Comparison of ENCODE assay signal across 25 cellular contexts in the genomic region with DNA sequence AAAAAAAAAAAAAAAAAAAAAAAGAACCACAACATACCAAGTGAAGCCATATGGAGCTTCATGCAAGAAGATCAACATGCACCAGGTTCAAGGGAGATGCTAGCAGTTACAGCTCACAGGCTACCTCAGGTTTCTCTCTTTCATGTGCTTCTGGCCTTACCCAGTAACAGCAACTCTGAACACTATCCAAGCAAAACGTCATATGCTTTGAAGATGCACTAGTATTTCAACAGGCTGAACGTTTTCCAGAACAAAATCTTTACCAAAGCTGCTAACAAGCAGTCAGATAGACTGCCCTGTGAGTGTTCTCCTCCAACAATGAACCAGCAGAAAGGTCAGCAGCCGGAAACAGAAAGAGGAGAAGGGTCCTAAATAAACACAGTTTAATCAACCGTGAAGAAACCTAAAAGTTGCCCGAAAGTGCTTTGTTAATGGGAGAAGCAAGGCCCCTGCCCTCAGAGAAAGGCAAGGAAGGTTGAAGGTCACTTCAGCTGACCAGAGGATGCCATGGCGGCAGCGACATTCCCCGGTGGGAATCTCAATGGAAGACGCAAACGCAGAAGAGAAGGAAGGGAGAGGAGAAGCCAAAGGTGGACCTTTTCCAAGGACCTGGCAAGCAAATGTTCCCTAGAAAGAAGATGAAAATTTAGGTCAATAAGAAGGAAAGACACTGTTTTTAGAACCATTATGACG.
DNase-seq lines count a peak whose midpoint lies in the region; ATAC-seq, FAIRE-seq and TF ChIP-seq lines count a peak whose summit lies in the region.
"Had no signal": no experiment of that assay in that cellular context is flagged by ENCODE, and none has a peak within 500 bp of the region (broad histone marks: within the 10 kb centered on the region; RNA-seq: fewer than 3 reads in every experiment).

No MANE protein-coding gene starts in this region.

- H3K27me3 ChIP-seq in CD4-positive, alpha-beta memory T cell (ENCODE audit: insufficient read depth, low read length): no peaks in the 10 kb centered on the region
- H3K27me3 ChIP-seq in SJCRH30 (no peaks in the 10 kb centered on the region), neuronal stem cell (ENCODE audit: control insufficient read depth in 3 of 3, insufficient read depth in 3 of 3, low read depth in 1 of 3, low read length in 3 of 3) (peaks cover 0 to 12% (median 4%) of the 10 kb centered on the region in 3 experiments), upper lobe of right lung (no peaks in the 10 kb centered on the region)
- H3K27me3 ChIP-seq: ascending aorta, heart right ventricle had no signal

- POLR2A ChIA-PET in CD4-positive, alpha-beta memory T cell (lab: Charles Lee; ENCODE audit: partially characterized antibody): interaction anchor here (2.4 to 5.9 kb wide), 3 partner anchors 9 to 405 kb away, joined by 12 to 52 read pairs (median 13); a partner anchor contains a TSS

- no peak overlapping the region for H3K4ac ChIP-seq in neuronal stem cell (ENCODE audit: low read length)

- no peak overlapping the region for H3K18ac ChIP-seq in neuronal stem cell (ENCODE audit: low read length)

- H2BK15ac ChIP-seq in neuronal stem cell (ENCODE audit: low read length): no peak overlapping the region

- H3K4me3 Mint-ChIP-seq in CD4-positive, alpha-beta memory T cell: no peak overlapping the region
- H3K4me3 Mint-ChIP-seq: activated T-cell treated with anti-CD3 and anti-CD28 coated beads, Interleukin-2, amount 50 U/mL, for 24 hours; H9; immature natural killer cell; stimulated activated naive B cell treated with anti-CD40 and anti-IgM and Interleukin-4, amounts not matched to agents 10 μg/mL and 1 μg/mL and 100 μg/mL, for 72 hours had no signal

- no peak overlapping the region for H2BK12ac ChIP-seq in neuronal stem cell (ENCODE audit: low read length)

- no peak overlapping the region for H3K23ac ChIP-seq in neuronal stem cell (ENCODE audit: low read depth, low read length, poor library complexity)

- no peak overlapping the region for H3K9ac ChIP-seq in neuronal stem cell (ENCODE audit: low read depth, low read length, poor library complexity)

- H3K4me3 ChIP-seq in CD4-positive, alpha-beta memory T cell (ENCODE audit: low read length in 2 of 2): no peak overlapping the region
- H3K4me3 ChIP-seq in SJCRH30: no peak overlapping the region
- no peak overlapping the region for H3K4me3 ChIP-seq in fibroblast of mammary gland (ENCODE audit: control insufficient read depth, low read depth, low read length)
- no peak overlapping the region for H3K4me3 ChIP-seq in neuronal stem cell (ENCODE audit: low read length in 2 of 2)
- H3K4me3 ChIP-seq in upper lobe of right lung: no peak overlapping the region
- H3K4me3 ChIP-seq: ascending aorta, heart right ventricle, left ventricle myocardium inferior had no signal

- H3K27ac Mint-ChIP-seq in CD4-positive, alpha-beta memory T cell: peak overlapping the region in 5 of 7 donors; percentile 70 to 96 (median 89)
- H3K27ac Mint-ChIP-seq: activated T-cell treated with anti-CD3 and anti-CD28 coated beads, Interleukin-2, amount 50 U/mL, for 24 hours; stimulated activated naive B cell treated with anti-CD40 and anti-IgM and Interleukin-4, amounts not matched to agents 10 μg/mL and 1 μg/mL and 100 μg/mL, for 72 hours had no signal

- no peak for FAIRE-seq in urothelium cell line (lab: Jason Lieb, UNC)
- FAIRE-seq: endometrium, HTR-8/SVneo had no signal

- no peaks in the 10 kb centered on the region for H3K36me3 ChIP-seq in CD4-positive, alpha-beta memory T cell (ENCODE audit: insufficient read depth, low read length)
- H3K36me3 ChIP-seq in SJCRH30 (no peaks in the 10 kb centered on the region), neuronal stem cell (replicated peaks in 1 of 2; ENCODE audit: control insufficient read depth in 2 of 2, insufficient read depth in 2 of 2, low read length in 2 of 2) (no peaks in the 10 kb centered on the region), upper lobe of right lung (no peaks in the 10 kb centered on the region)
- H3K36me3 ChIP-seq: ascending aorta, heart right ventricle, left ventricle myocardium inferior had no signal

- H2BK5ac ChIP-seq in neuronal stem cell (ENCODE audit: low read length): no peak overlapping the region

- H4K8ac ChIP-seq in neuronal stem cell (ENCODE audit: low read depth, low read length): no peak overlapping the region

- H3K79me1 ChIP-seq in neuronal stem cell (ENCODE audit: low read depth, low read length): no peaks in the 10 kb centered on the region

- no peak overlapping the region for H2AK5ac ChIP-seq in neuronal stem cell (ENCODE audit: low read depth, low read length)

- peaks cover 24% of the 10 kb centered on the region for H3K4me1 ChIP-seq in CD4-positive, alpha-beta memory T cell (ENCODE audit: insufficient read depth, low read length)
- H3K4me1 ChIP-seq in SJCRH30 (peaks cover 23% of the 10 kb centered on the region), neuronal stem cell (ENCODE audit: control insufficient read depth in 2 of 2, insufficient read depth in 1 of 2, low read depth in 1 of 2, low read length in 2 of 2) (peaks cover 11 to 25% of the 10 kb centered on the region in 2 donors), upper lobe of right lung (peaks cover 8% of the 10 kb centered on the region)

- DNase-seq in CD4-positive, alpha-beta memory T cell: no peak
- DNase-seq in SJCRH30: peak in 1 of 2 experiments; percentile 56
- DNase-seq in fibroblast of mammary gland (ENCODE audit: low read depth): peak; percentile 55
- peak; percentile 57 for DNase-seq in neuronal stem cell (ENCODE audit: low spot score)
- DNase-seq in upper lobe of right lung: no peak
- DNase-seq in urothelium cell line (ENCODE audit: low spot score): no peak
- DNase-seq in activated naive CD4-positive, alpha-beta T cell treated with Interleukin-2 at 50 U/mL for 16 hours: no peak
- DNase-seq: activated naive CD4-positive, alpha-beta T cell treated with anti-CD3 and anti-CD28 coated beads, Interleukin-2, amount 50 U/mL, for 16 hours; activated T-cell treated with anti-CD3 and anti-CD28 coated beads, Interleukin-2, amount 50 U/mL, for 24 hours; DND-41; H9; heart right ventricle; immature natural killer cell; Karpas-422; left ventricle myocardium inferior; NCI-H187 treated with DMSO at 0.1 percent for 48 hours; NCI-H446; PC-3; SIG-M5; stimulated activated naive B cell treated with anti-CD40 and anti-IgM and Interleukin-4, amounts not matched to agents 10 μg/mL and 1 μg/mL and 100 μg/mL, for 72 hours; trophoblast cell had no signal

- H3K9me3 Mint-ChIP-seq in CD4-positive, alpha-beta memory T cell: no peaks in the 10 kb centered on the region
- H3K9me3 Mint-ChIP-seq: activated T-cell treated with anti-CD3 and anti-CD28 coated beads, Interleukin-2, amount 50 U/mL, for 24 hours; H9; immature natural killer cell; stimulated activated naive B cell treated with anti-CD40 and anti-IgM and Interleukin-4, amounts not matched to agents 10 μg/mL and 1 μg/mL and 100 μg/mL, for 72 hours had no signal

- ATAC-seq in upper lobe of right lung (no peak), HG02852 (IDR thresholded peaks at IDR 0.05; ENCODE audit: unreplicated experiment) (no peak)
- ATAC-seq: heart right ventricle; PC-3; stimulated activated naive B cell treated with anti-CD40 and anti-IgM and Interleukin-4, amounts not matched to agents 10 μg/mL and 1 μg/mL and 100 μg/mL, for 72 hours had no signal

- no peak overlapping the region for H4K91ac ChIP-seq in neuronal stem cell (ENCODE audit: low read depth, low read length, poor library complexity)

- H2BK120ac ChIP-seq in neuronal stem cell (ENCODE audit: low read depth, low read length): no peak overlapping the region

- no CpG with 5 or more reads among the region's 11 CpGs for WGBS in neuronal stem cell (ENCODE audit: extremely low coverage in 2 of 2, insufficient read length in 2 of 2, insufficient replicate concordance in 1 of 2), 2 donors

- H3K14ac ChIP-seq in neuronal stem cell (ENCODE audit: low read length): no peak overlapping the region

- no peaks in the 10 kb centered on the region for H3K36me3 Mint-ChIP-seq in CD4-positive, alpha-beta memory T cell
- H3K36me3 Mint-ChIP-seq: immature natural killer cell; stimulated activated naive B cell treated with anti-CD40 and anti-IgM and Interleukin-4, amounts not matched to agents 10 μg/mL and 1 μg/mL and 100 μg/mL, for 72 hours had no signal

- no peaks in the 10 kb centered on the region for H3K27me3 Mint-ChIP-seq in CD4-positive, alpha-beta memory T cell
- H3K27me3 Mint-ChIP-seq: activated T-cell treated with anti-CD3 and anti-CD28 coated beads, Interleukin-2, amount 50 U/mL, for 24 hours had no signal

- no peaks in the 10 kb centered on the region for H3K9me3 ChIP-seq in CD4-positive, alpha-beta memory T cell (ENCODE audit: control insufficient read depth in 1 of 2, low read length in 2 of 2)
- no peaks in the 10 kb centered on the region for H3K9me3 ChIP-seq in SJCRH30 (replicated peaks)
- H3K9me3 ChIP-seq in neuronal stem cell (replicated peaks in 1 of 2; ENCODE audit: control insufficient read depth in 2 of 2, insufficient read depth in 1 of 2, low read depth in 1 of 2, low read length in 2 of 2): no peaks in the 10 kb centered on the region
- no peaks in the 10 kb centered on the region for H3K9me3 ChIP-seq in upper lobe of right lung
- H3K9me3 ChIP-seq: ascending aorta, heart right ventricle, left ventricle myocardium inferior had no signal

- CTCF ChIA-PET in CD4-positive, alpha-beta memory T cell (lab: Charles Lee; ENCODE audit: partially characterized antibody): interaction anchor here (0.7 to 6.0 kb wide), 9 partner anchors 10 to 929 kb away, joined by 3 to 49 read pairs (median 7); a partner anchor contains a TSS

- peak overlapping the region; percentile 15 for H3K4me2 ChIP-seq in neuronal stem cell (ENCODE audit: insufficient read depth, low read length, poor library complexity, severe bottlenecking)

- intact Hi-C loops in CD4-positive, alpha-beta memory T cell (cut with micrococcal nuclease): loop anchor here (2.0 to 5.0 kb wide), 2 partner anchors 525 to 1038 kb away; a partner anchor contains a TSS
- intact Hi-C loops in upper lobe of right lung (cut with DNase I): loop anchor here (10.0 kb wide), 3 partner anchors 55 to 525 kb away; a partner anchor contains a TSS

- peaks cover 14 to 40% (median 28%) of the 10 kb centered on the region in 4 donors for H3K4me1 Mint-ChIP-seq in CD4-positive, alpha-beta memory T cell

- H3K27ac ChIP-seq in CD4-positive, alpha-beta memory T cell (ENCODE audit: low read depth, low read length): no peak overlapping the region
- H3K27ac ChIP-seq in SJCRH30 (peak overlapping the region; percentile 33), neuronal stem cell (replicated peaks; ENCODE audit: low read length) (no peak overlapping the region), upper lobe of right lung (no peak overlapping the region)
- H3K27ac ChIP-seq: ascending aorta, heart right ventricle, left ventricle myocardium inferior had no signal

- no peak overlapping the region for H2AFZ ChIP-seq in neuronal stem cell (ENCODE audit: low read length)

- TF ChIP-seq CTCF in fibroblast of mammary gland (conservative IDR thresholded peaks at IDR 0.05; ENCODE audit: control insufficient read depth, insufficient read depth, low read depth, low read length) (no peak), upper lobe of right lung (IDR thresholded peaks at IDR 0.05) (no peak)

Comparison
In these comparisons a context has a peak if more than half of its experiments do, and no peak if none do; other contexts are left out.
1. DNase-seq: peak in fibroblast of mammary gland (single experiment) and neuronal stem cell (single experiment); none in CD4-positive, alpha-beta memory T cell (0 of 5), upper lobe of right lung (single experiment), urothelium cell line (single experiment) and activated naive CD4-positive, alpha-beta T cell treated with Interleukin-2 at 50 U/mL for 16 hours (single experiment).